In the genomic region with DNA sequence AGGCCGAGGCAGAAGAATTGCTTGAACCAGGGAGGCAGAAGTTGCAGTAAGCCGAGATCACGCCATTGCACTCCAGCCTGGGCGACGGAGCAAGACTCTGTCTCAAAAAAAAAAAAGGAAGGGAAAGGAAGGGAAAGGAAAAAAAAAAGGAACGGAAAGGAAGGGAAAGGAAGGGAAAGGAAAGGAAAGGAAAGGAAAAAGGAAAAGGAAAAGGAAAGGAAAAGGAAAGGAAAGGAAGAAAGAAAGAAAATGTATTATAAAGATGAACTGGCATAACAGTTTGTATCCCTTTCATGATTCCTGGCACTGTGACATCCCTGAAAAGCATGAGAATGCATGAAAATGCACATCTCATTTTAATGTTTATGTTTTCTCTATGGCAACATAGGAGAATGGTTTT, we compare ENCODE assay signal across 21 cellular contexts. TPM values are rescaled to one million over a fixed set of nuclear protein-coding genes. Genes with fewer than 3 reads are reported as not detected.
"Had no signal": no experiment of that assay in that cellular context is flagged by ENCODE, and none has a peak within 500 bp of the region (broad histone marks: within the 10 kb centered on the region; RNA-seq: fewer than 3 reads in every experiment).

No MANE protein-coding gene starts in this region.

- DNase-seq: IMR-90, Karpas-422, KG1, MM.1S, NCI-H1092 treated with DMSO at 0.1 percent for 48 hours, NCI-H1436, NCI-H187, NCI-H2029, NCI-H2081 treated with DMSO at 0.1 percent for 48 hours, NCI-H2171, NCI-H226, NCI-H446, NCI-H510A, NCI-H524 treated with DMSO at 0.1 percent for 48 hours, NCI-H69, NCI-H774, PC-3, SHP77, SK-N-SH had no signal

- ATAC-seq: Panc1, PC-3 had no signal

- H3K9me3 ChIP-seq: SK-N-SH had no signal

- H3K27ac ChIP-seq: RWPE1 had no signal

RNA-seq across cellular contexts. Expression of gene TMEM169, which starts 56.9 kb away (rescaled TPM):
- total RNA-seq: PC-3 had no signal
